14 cellular contexts compared by ENCODE assay signal in the genomic region with DNA sequence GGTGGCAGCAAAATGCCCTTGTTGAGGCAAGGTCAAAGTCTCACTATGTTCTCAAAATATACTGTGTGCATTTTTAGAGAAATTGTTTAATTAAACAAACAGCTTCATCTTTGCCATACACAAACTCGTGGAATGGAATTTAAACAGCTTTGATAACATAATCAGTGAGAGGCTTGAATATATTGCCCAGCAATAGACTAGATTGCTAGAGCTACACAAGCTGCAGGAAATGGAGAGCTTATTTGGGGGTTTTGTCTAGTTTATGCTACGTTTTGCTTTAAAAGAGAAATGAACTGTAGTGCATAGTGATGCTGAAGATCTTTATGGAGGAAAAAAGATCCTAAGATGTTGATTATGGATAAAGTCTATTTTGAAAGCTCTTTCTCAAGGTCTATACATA.
DNase-seq lines count a peak whose midpoint lies in the region; ATAC-seq and TF ChIP-seq lines count a peak whose summit lies in the region.
"Had no signal": no experiment of that assay in that cellular context is flagged by ENCODE, and none has a peak within 500 bp of the region (broad histone marks: within the 10 kb centered on the region; RNA-seq: fewer than 3 reads in every experiment).

No MANE protein-coding gene starts in this region.

- H3K4me2 ChIP-seq in OCI-LY1 (ENCODE audit: low read length) = peak overlapping the region; percentile 51; the same call in 1 of the 2 replicates

- H4K20me1 ChIP-seq in OCI-LY1 (ENCODE audit: insufficient read depth, low read length) = no peaks in the 10 kb centered on the region

- ATAC-seq in stimulated activated effector memory CD8-positive, alpha-beta T cell treated with anti-CD3 and anti-CD28 coated beads, Interleukin-12 subunit alpha, Interleukin-12 subunit beta, amount 100 ng/mL, for 72 hours = no peak
- ATAC-seq in left lobe of liver (no peak), GM19463 (IDR thresholded peaks at IDR 0.05; ENCODE audit: unreplicated experiment) (no peak)
- ATAC-seq: heart left ventricle had no signal

- H3K4me3 ChIP-seq in OCI-LY1 (ENCODE audit: low read depth, low read length, poor library complexity, severe bottlenecking) = peak overlapping the region; percentile 19
- H3K4me3 ChIP-seq: heart left ventricle, lung, MG63, SJCRH30, testis had no signal

- no peak overlapping the region for H3K9ac ChIP-seq in OCI-LY1 (ENCODE audit: low read length)

- TF ChIP-seq CTCF in OCI-LY1 (IDR thresholded peaks at IDR 0.05; ENCODE audit: low read length) (no peak), chondrocyte (IDR thresholded peaks at IDR 0.05) (no peak)

- intact Hi-C loops in activated CD4-positive, alpha-beta T cell treated with anti-CD3 and anti-CD28 coated beads, Interleukin-2, amount 10 ng/mL, durations not matched to agents 24 days and 14 days (cut with micrococcal nuclease) = loop anchor here (5.0 to 10.0 kb wide), 3 partner anchors 105 to 813 kb away; a partner anchor contains a TSS

- H3K27ac ChIP-seq in OCI-LY1 (ENCODE audit: low read depth, low read length, poor library complexity, severe bottlenecking) = peak overlapping the region; percentile 81
- H3K27ac ChIP-seq: SJCRH30, testis had no signal

- H3K27ac Mint-ChIP-seq in activated CD4-positive, alpha-beta T cell treated with anti-CD3 and anti-CD28 coated beads, Interleukin-2, amount 10 ng/mL, durations not matched to agents 24 days and 14 days = peak overlapping the region; percentile 82
- H3K27ac Mint-ChIP-seq in chondrocyte (ENCODE audit: unreplicated experiment) = peak overlapping the region; percentile 85
- peak overlapping the region; percentile 94 for H3K27ac Mint-ChIP-seq in stimulated activated effector memory CD8-positive, alpha-beta T cell treated with anti-CD3 and anti-CD28 coated beads, Interleukin-12 subunit alpha, Interleukin-12 subunit beta, amount 100 ng/mL, for 72 hours

- no peaks in the 10 kb centered on the region for H3K27me3 Mint-ChIP-seq in activated CD4-positive, alpha-beta T cell treated with anti-CD3 and anti-CD28 coated beads, Interleukin-2, amount 10 ng/mL, durations not matched to agents 24 days and 14 days
- no peaks in the 10 kb centered on the region for H3K27me3 Mint-ChIP-seq in chondrocyte (ENCODE audit: low read depth)

- H3K36me3 Mint-ChIP-seq in activated CD4-positive, alpha-beta T cell treated with anti-CD3 and anti-CD28 coated beads, Interleukin-2, amount 10 ng/mL, durations not matched to agents 24 days and 14 days (ENCODE audit: low read depth) = no peaks in the 10 kb centered on the region
- no peaks in the 10 kb centered on the region for H3K36me3 Mint-ChIP-seq in chondrocyte (ENCODE audit: low read depth)
- H3K36me3 Mint-ChIP-seq in stimulated activated effector memory CD8-positive, alpha-beta T cell treated with anti-CD3 and anti-CD28 coated beads, Interleukin-12 subunit alpha, Interleukin-12 subunit beta, amount 100 ng/mL, for 72 hours = peaks cover 7% of the 10 kb centered on the region

- H3K79me2 ChIP-seq in OCI-LY1 (ENCODE audit: insufficient read depth, low read length) = no peaks in the 10 kb centered on the region

- no peak for DNase-seq in activated CD4-positive, alpha-beta T cell treated with anti-CD3 and anti-CD28 coated beads, Interleukin-2, amount 10 ng/mL, durations not matched to agents 24 days and 14 days
- no peak for DNase-seq in activated CD4-positive, alpha-beta T cell treated with anti-CD3 and anti-CD28 coated beads for 4 hours
- DNase-seq in chondrocyte (ENCODE audit: low spot score) (no peak), D341Med (ENCODE audit: low spot score) (no peak), left lobe of liver (ENCODE audit: low spot score) (no peak)
- DNase-seq in stimulated activated effector memory CD8-positive, alpha-beta T cell treated with anti-CD3 and anti-CD28 coated beads, Interleukin-12 subunit alpha, Interleukin-12 subunit beta, amount 100 ng/mL, for 72 hours (ENCODE audit: low spot score in 2 of 2) = no peak
- DNase-seq: heart left ventricle, MG63, NCI-H446 treated with DMSO at 0.1 percent for 48 hours, SJCRH30, testis had no signal

- peak overlapping the region; percentile 64 for H3K4me3 Mint-ChIP-seq in activated CD4-positive, alpha-beta T cell treated with anti-CD3 and anti-CD28 coated beads, Interleukin-2, amount 10 ng/mL, durations not matched to agents 24 days and 14 days
- H3K4me3 Mint-ChIP-seq in chondrocyte (ENCODE audit: unreplicated experiment) = no peak overlapping the region
- peak overlapping the region; percentile 39 for H3K4me3 Mint-ChIP-seq in stimulated activated effector memory CD8-positive, alpha-beta T cell treated with anti-CD3 and anti-CD28 coated beads, Interleukin-12 subunit alpha, Interleukin-12 subunit beta, amount 100 ng/mL, for 72 hours

- no peaks in the 10 kb centered on the region for H3F3A ChIP-seq in OCI-LY1 (ENCODE audit: insufficient read depth, low read length)

- no peaks in the 10 kb centered on the region for H3K36me3 ChIP-seq in OCI-LY1 (ENCODE audit: insufficient read depth, low read length)
- H3K36me3 ChIP-seq: heart left ventricle, MG63, SJCRH30 had no signal

- H2AFZ ChIP-seq in OCI-LY1 (ENCODE audit: low read length) = 0 out of 2 replicates have a peak overlapping the region, but pooled peaks have one; percentile 12

- H3K9me3 Mint-ChIP-seq in activated CD4-positive, alpha-beta T cell treated with anti-CD3 and anti-CD28 coated beads, Interleukin-2, amount 10 ng/mL, durations not matched to agents 24 days and 14 days = peaks cover 19% of the 10 kb centered on the region
- peaks cover 6% of the 10 kb centered on the region for H3K9me3 Mint-ChIP-seq in chondrocyte (ENCODE audit: low read depth)
- H3K9me3 Mint-ChIP-seq in stimulated activated effector memory CD8-positive, alpha-beta T cell treated with anti-CD3 and anti-CD28 coated beads, Interleukin-12 subunit alpha, Interleukin-12 subunit beta, amount 100 ng/mL, for 72 hours = peaks cover 2% of the 10 kb centered on the region

- H3K9me2 ChIP-seq in OCI-LY1 (ENCODE audit: low read depth, low read length) = no peaks in the 10 kb centered on the region

- H3K27me3 ChIP-seq in OCI-LY1 (ENCODE audit: insufficient read depth, low read length) = no peaks in the 10 kb centered on the region
- H3K27me3 ChIP-seq: heart left ventricle, MG63, SJCRH30, testis had no signal

- no peaks in the 10 kb centered on the region for H3K9me3 ChIP-seq in OCI-LY1 (ENCODE audit: low read length)
- H3K9me3 ChIP-seq: heart left ventricle, MG63, SJCRH30, testis had no signal

- peaks cover 46% of the 10 kb centered on the region for H3K4me1 ChIP-seq in OCI-LY1 (ENCODE audit: insufficient read depth, low read length, severe bottlenecking)
- H3K4me1 ChIP-seq: SJCRH30, testis had no signal

- peaks cover 39% of the 10 kb centered on the region for H3K4me1 Mint-ChIP-seq in activated CD4-positive, alpha-beta T cell treated with anti-CD3 and anti-CD28 coated beads, Interleukin-2, amount 10 ng/mL, durations not matched to agents 24 days and 14 days
- peaks cover 86% of the 10 kb centered on the region for H3K4me1 Mint-ChIP-seq in chondrocyte (ENCODE audit: low read depth)
- peaks cover 47% of the 10 kb centered on the region for H3K4me1 Mint-ChIP-seq in stimulated activated effector memory CD8-positive, alpha-beta T cell treated with anti-CD3 and anti-CD28 coated beads, Interleukin-12 subunit alpha, Interleukin-12 subunit beta, amount 100 ng/mL, for 72 hours
